Comparison of ENCODE assay signal across 21 cellular contexts in the genomic region with DNA sequence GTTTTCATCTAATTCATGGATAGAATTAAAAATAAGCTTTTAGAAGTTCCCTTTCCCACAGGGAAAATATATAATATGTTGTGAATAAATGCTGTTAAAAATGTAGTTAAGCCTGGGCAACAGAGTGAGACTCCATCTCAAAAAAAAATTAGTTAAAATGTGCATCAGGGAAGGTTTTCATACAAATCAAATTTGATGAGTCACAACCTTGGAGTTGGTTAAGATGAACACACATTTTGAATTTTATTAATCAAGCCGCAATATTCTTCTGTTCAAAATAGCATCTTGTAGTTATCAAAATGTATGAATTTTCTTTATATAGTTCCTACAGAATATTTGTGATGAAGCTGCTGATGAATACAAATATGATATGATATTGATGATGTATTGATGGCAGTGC.
"Had no signal": no experiment of that assay in that cellular context is flagged by ENCODE, and none has a peak within 500 bp of the region (broad histone marks: within the 10 kb centered on the region; RNA-seq: fewer than 3 reads in every experiment).

No MANE protein-coding gene starts in this region.

- H3K27me3 ChIP-seq: hepatocyte, ovary, right atrium auricular region, stomach, testis, thyroid gland, transverse colon, upper lobe of left lung had no signal

- ATAC-seq: natural killer cell; sciatic nerve; stimulated activated naive B cell treated with anti-CD40 and anti-IgM and Interleukin-4, amounts not matched to agents 10 μg/mL and 1 μg/mL and 100 μg/mL, for 72 hours; stimulated activated naive CD8-positive, alpha-beta T cell treated with anti-CD3 and anti-CD28 coated beads, Interleukin-15, Interleukin-2, amounts not matched to agents 100 U/mL and 50 U/mL, for 24 hours had no signal

- H3K36me3 ChIP-seq: left ventricle myocardium inferior, ovary, right atrium auricular region, stomach, thyroid gland, transverse colon, upper lobe of left lung had no signal

- DNase-seq: left ventricle myocardium inferior; mesendoderm; naive B cell; natural killer cell; ovary; stimulated activated CD4-positive, alpha-beta T cell treated with anti-CD3 and anti-CD28 coated beads, Interleukin-12 subunit alpha, Interleukin-12 subunit beta, amount 100 ng/mL, for 4 hours; stimulated activated CD4-positive, alpha-beta T cell treated with anti-CD3 and anti-CD28 coated beads, Interleukin-15, amount 100 ng/mL, for 24 hours; stimulated activated CD4-positive, alpha-beta T cell treated with anti-CD3 and anti-CD28 coated beads, Interleukin-2, amount 100 ng/mL, for 24 hours; stimulated activated CD4-positive, alpha-beta T cell treated with anti-CD3 and anti-CD28 coated beads, Interleukin-4, amount 100 ng/mL, for 1 hour; stimulated activated naive B cell treated with anti-CD40 and anti-IgM and Interleukin-4, amounts not matched to agents 10 μg/mL and 1 μg/mL and 100 μg/mL, for 72 hours; stimulated activated naive CD8-positive, alpha-beta T cell treated with anti-CD3 and anti-CD28 coated beads, Interleukin-15, Interleukin-2, amounts not matched to agents 100 U/mL and 50 U/mL, for 24 hours; thyroid gland; transverse colon; upper lobe of left lung had no signal

- H3K4me1 ChIP-seq: testis had no signal

- H3K4me3 ChIP-seq: hepatocyte, left ventricle myocardium inferior, lung, ovary, right atrium auricular region, skin epidermis, stomach, testis, thyroid gland, transverse colon, upper lobe of left lung had no signal

- H3K4me2 ChIP-seq: hepatocyte had no signal

- H2AFZ ChIP-seq: hepatocyte had no signal

- H3K79me2 ChIP-seq: hepatocyte had no signal

- H3K9me3 ChIP-seq: left ventricle myocardium inferior, ovary, right atrium auricular region, stomach, testis, thyroid gland, transverse colon, upper lobe of left lung had no signal

- H3K27ac ChIP-seq: hepatocyte, left ventricle myocardium inferior, ovary, right atrium auricular region, skin epidermis, stomach, testis, thyroid gland, transverse colon, upper lobe of left lung had no signal
